In genomic region chr22:30036656-30037055, GRCh38 we compare ENCODE assay signal across 25 cellular contexts. TPM values are rescaled to one million over a fixed set of nuclear protein-coding genes. Genes with fewer than 3 reads are reported as not detected.
DNase-seq lines count a peak whose midpoint lies in the region; ATAC-seq, FAIRE-seq and TF ChIP-seq lines count a peak whose summit lies in the region.
"Had no signal": no experiment of that assay in that cellular context is flagged by ENCODE, and none has a peak within 500 bp of the region (broad histone marks: within the 10 kb centered on the region; RNA-seq: fewer than 3 reads in every experiment).

No MANE protein-coding gene starts in this region.

- H3K4me1 Mint-ChIP-seq in astrocyte (ENCODE audit: low read depth, unreplicated experiment): peaks cover 24% of the 10 kb centered on the region

- H3K4me2 ChIP-seq in astrocyte (ENCODE audit: low read length): no peak overlapping the region
- H3K4me2 ChIP-seq in HepG2 (ENCODE audit: low read depth, low read length): no peak overlapping the region

- no peaks in the 10 kb centered on the region for H3K27me3 ChIP-seq in A673 (replicated peaks; ENCODE audit: insufficient read depth, low read depth, low read length, poor library complexity)
- no peaks in the 10 kb centered on the region for H3K27me3 ChIP-seq in astrocyte (ENCODE audit: insufficient read depth, low read length)
- H3K27me3 ChIP-seq in HepG2 (ENCODE audit: control insufficient read depth in 1 of 2, insufficient read depth in 2 of 2, low read length in 2 of 2): peaks cover 0 to 9% of the 10 kb centered on the region in 2 experiments; a peak in 2 of 5 replicates
- H3K27me3 ChIP-seq: body of pancreas, heart left ventricle, neutrophil, right atrium auricular region had no signal

- in situ Hi-C loops in HepG2 (cut with HindIII; ENCODE audit: extremely low pct_ligation_motif_present, low pct_unique_long_range_greater_than_20kb): no loop called here

- H3K4me3 Mint-ChIP-seq in astrocyte (ENCODE audit: unreplicated experiment): no peak overlapping the region
- H3K4me3 Mint-ChIP-seq: activated T-cell treated with anti-CD3 and anti-CD28 coated beads, Interleukin-2, amount 50 U/mL, for 24 hours; CD4-positive, CD25-positive, alpha-beta regulatory T cell; stimulated activated naive CD8-positive, alpha-beta T cell treated with anti-CD3 and anti-CD28 coated beads, Interleukin-15, Interleukin-2, amounts not matched to agents 100 ng/mL and 50 ng/mL, for 24 hours had no signal

- TF ChIP-seq RAD21 in HepG2 (CRISPR knock-in tag; IDR thresholded peaks at IDR 0.05): no peak

- no CpG with 5 or more reads among the region's 2 CpGs for WGBS in HepG2 (ENCODE audit: low lambda C conversion rate)

- no peak for TF ChIP-seq POLR2A in HepG2 (IDR thresholded peaks at IDR 0.05; ENCODE audit: insufficient read depth in 1 of 2, low read depth in 2 of 2, low read length in 2 of 2)

- intact Hi-C loops in A673 (cut with micrococcal nuclease; ENCODE audit: unreplicated experiment): no loop called here
- intact Hi-C loops in HepG2 (cut with micrococcal nuclease; ENCODE audit: unreplicated experiment): no loop called here
- intact Hi-C loops in Right ventricle myocardium superior (cut with DNase I): no loop called here

- POLR2A ChIA-PET in A673 (lab: Charles Lee; ENCODE audit: low non-redundant PET) (no interaction called here), HEK293 (lab: Yijun Ruan, JAX) (interaction anchor here (0.6 kb wide), 1 partner anchor 263 kb away, joined by 4 read pairs; no protein-coding TSS in a partner anchor), HepG2 (lab: Yijun Ruan, JAX) (no interaction called here)

- FAIRE-seq in astrocyte (lab: Jason Lieb, UNC) (no peak), HepG2 (lab: Jason Lieb, UNC) (no peak)
- FAIRE-seq: A204.1, islet of Langerhans, TTC549 had no signal

- BruUV-seq in A673 (replicated peaks; lab: Mats Ljungman, UMichigan) (no TSS peak), HepG2 (replicated peaks; lab: Mats Ljungman, UMichigan) (no TSS peak)

- ATAC-seq in HepG2 (peak; percentile 32), Right ventricle myocardium superior (ENCODE audit: poor library complexity) (no peak), HG03520 (IDR thresholded peaks at IDR 0.05; ENCODE audit: unreplicated experiment) (no peak), GM19324 (IDR thresholded peaks at IDR 0.05; ENCODE audit: low FRiP score, unreplicated experiment) (no peak)
- ATAC-seq: activated naive CD4-positive, alpha-beta T cell treated with anti-CD3 and anti-CD28 coated beads, Interleukin-2, amount 50 U/mL, for 72 hours; body of pancreas; heart left ventricle; Panc1 had no signal

- H3K9ac ChIP-seq in astrocyte (ENCODE audit: low read length) (no peak overlapping the region), HepG2 (ENCODE audit: insufficient read depth, low read depth, low read length) (no peak overlapping the region)

- DNase-seq in A673 (ENCODE audit: low spot score) (peak; percentile 50), astrocyte (ENCODE audit: low read depth) (no peak), HepG2 (ENCODE audit: low spot score) (peak; percentile 23), Right ventricle myocardium superior (no peak), SIG-M5 treated with dmso at 0.1 percent for 504 hours (lab: John Stamatoyannopoulos, UW; ENCODE audit: unreplicated experiment) (no peak)
- DNase-seq: activated T-cell treated with anti-CD3 and anti-CD28 coated beads, Interleukin-2, amount 50 U/mL, for 24 hours; body of pancreas; CD4-positive, CD25-positive, alpha-beta regulatory T cell; dermis blood vessel endothelial cell; heart left ventricle; midbrain; NCI-H1048 had no signal

- no peak overlapping the region for H2AFZ ChIP-seq in astrocyte (ENCODE audit: low read depth, low read length)
- no peak overlapping the region for H2AFZ ChIP-seq in HepG2 (ENCODE audit: low read length)

- H3K79me2 ChIP-seq in astrocyte (ENCODE audit: insufficient read depth, low read length): no peaks in the 10 kb centered on the region
- no peaks in the 10 kb centered on the region for H3K79me2 ChIP-seq in HepG2 (ENCODE audit: insufficient read depth, low read length)

- CTCF ChIA-PET in A673 (lab: Charles Lee) (no interaction called here), HEK293 (lab: Yijun Ruan, JAX) (interaction anchor here (1.0 kb wide), 1 partner anchor 31 kb away, joined by 6 read pairs; no protein-coding TSS in a partner anchor), HepG2 (lab: Yijun Ruan, JAX; ENCODE audit: low intra/inter-chr PET ratio, low total read pairs) (no interaction called here)

- H3K27ac ChIP-seq in A673 (ENCODE audit: low read depth, low read length, poor library complexity, severe bottlenecking) (no peak overlapping the region), HEK293 (ENCODE audit: extremely low read depth, low read depth, low read length) (no peak overlapping the region), astrocyte (ENCODE audit: low read depth, low read length) (no peak overlapping the region), HepG2 (ENCODE audit: extremely low read length, insufficient read depth, low read length) (no peak overlapping the region)
- H3K27ac ChIP-seq: body of pancreas, heart left ventricle, neutrophil, right atrium auricular region had no signal

- H3K4me1 ChIP-seq in A673 (ENCODE audit: insufficient read depth, low read length, poor library complexity, severe bottlenecking): no peaks in the 10 kb centered on the region
- no peaks in the 10 kb centered on the region; the same call in 1 of the 2 replicates for H3K4me1 ChIP-seq in HEK293 (ENCODE audit: control insufficient read depth, insufficient read depth, low read length)
- H3K4me1 ChIP-seq in astrocyte (ENCODE audit: insufficient read depth, low read length): peaks cover 13% of the 10 kb centered on the region
- H3K4me1 ChIP-seq in HepG2 (ENCODE audit: insufficient read depth, low read length): no peaks in the 10 kb centered on the region
- H3K4me1 ChIP-seq: right atrium auricular region had no signal

- no peak for TF ChIP-seq EP300 in HepG2 (IDR thresholded peaks at IDR 0.05; ENCODE audit: low read depth in 2 of 2, low read length in 2 of 2)
- no peak for TF ChIP-seq EP300 in HepG2 (CRISPR knock-in tag; IDR thresholded peaks at IDR 0.05; ENCODE audit: borderline replicate concordance)

- TF ChIP-seq CTCF in A673 (conservative IDR thresholded peaks at IDR 0.05; ENCODE audit: low read depth, low read length): no peak
- no peak for TF ChIP-seq CTCF in HEK293 (tag by site-specific recombination; IDR thresholded peaks at IDR 0.05)
- TF ChIP-seq CTCF in astrocyte (IDR thresholded peaks at IDR 0.05; ENCODE audit: insufficient read depth, low read depth, low read length): no peak
- no peak for TF ChIP-seq CTCF in HepG2 (CRISPR knock-in tag; IDR thresholded peaks at IDR 0.05)

- H3K9me3 Mint-ChIP-seq in astrocyte (ENCODE audit: unreplicated experiment): no peaks in the 10 kb centered on the region
- H3K9me3 Mint-ChIP-seq: activated naive CD4-positive, alpha-beta T cell treated with anti-CD3 and anti-CD28 coated beads, Interleukin-2, amount 50 U/mL, for 72 hours; activated T-cell treated with anti-CD3 and anti-CD28 coated beads, Interleukin-2, amount 50 U/mL, for 24 hours; CD4-positive, CD25-positive, alpha-beta regulatory T cell; stimulated activated naive CD8-positive, alpha-beta T cell treated with anti-CD3 and anti-CD28 coated beads, Interleukin-15, Interleukin-2, amounts not matched to agents 100 ng/mL and 50 ng/mL, for 24 hours had no signal

- H4K20me1 ChIP-seq in astrocyte (ENCODE audit: insufficient read depth, low read length): no peaks in the 10 kb centered on the region
- no peaks in the 10 kb centered on the region for H4K20me1 ChIP-seq in HepG2 (ENCODE audit: insufficient read depth, low read length)

- H3K9me3 ChIP-seq in A673 (ENCODE audit: low read depth, low read length, poor library complexity, severe bottlenecking) (no peaks in the 10 kb centered on the region), HEK293 (ENCODE audit: control insufficient read depth, insufficient read depth, low read depth, low read length) (no peaks in the 10 kb centered on the region), astrocyte (ENCODE audit: insufficient read depth, low read depth, low read length) (no peaks in the 10 kb centered on the region), HepG2 (ENCODE audit: low read length) (no peaks in the 10 kb centered on the region)
- H3K9me3 ChIP-seq: body of pancreas, heart left ventricle, neutrophil, right atrium auricular region had no signal

- H3K36me3 Mint-ChIP-seq in astrocyte (ENCODE audit: low read depth, unreplicated experiment): peaks cover 7% of the 10 kb centered on the region
- H3K36me3 Mint-ChIP-seq: activated naive CD4-positive, alpha-beta T cell treated with anti-CD3 and anti-CD28 coated beads, Interleukin-2, amount 50 U/mL, for 72 hours; CD4-positive, CD25-positive, alpha-beta regulatory T cell had no signal

- H3K4me3 ChIP-seq in A673 (ENCODE audit: low read depth, low read length, poor library complexity, severe bottlenecking) (no peak overlapping the region), HEK293 (ENCODE audit: low read depth, low read length) (no peak overlapping the region), astrocyte (ENCODE audit: insufficient read depth, low read depth, low read length) (no peak overlapping the region), HepG2 (replicated peaks in 1 of 3; ENCODE audit: insufficient read depth in 1 of 3, low read depth in 2 of 3, low read length in 3 of 3) (no peak overlapping the region)
- H3K4me3 ChIP-seq: body of pancreas, heart left ventricle, right atrium auricular region had no signal

- H3K27me3 Mint-ChIP-seq in astrocyte (ENCODE audit: low read depth, unreplicated experiment): no peaks in the 10 kb centered on the region
- H3K27me3 Mint-ChIP-seq: CD4-positive, CD25-positive, alpha-beta regulatory T cell; stimulated activated naive CD8-positive, alpha-beta T cell treated with anti-CD3 and anti-CD28 coated beads, Interleukin-15, Interleukin-2, amounts not matched to agents 100 ng/mL and 50 ng/mL, for 24 hours had no signal

- H3K36me3 ChIP-seq in A673 (ENCODE audit: insufficient read depth, low read length, poor library complexity, severe bottlenecking) (no peaks in the 10 kb centered on the region), HEK293 (ENCODE audit: control insufficient read depth in 2 of 2, insufficient read depth in 1 of 2, low read length in 2 of 2) (no peaks in the 10 kb centered on the region), astrocyte (ENCODE audit: insufficient read depth, low read length) (no peaks in the 10 kb centered on the region), HepG2 (replicated peaks in 1 of 2; ENCODE audit: control insufficient read depth in 1 of 2, insufficient read depth in 2 of 2, low read length in 2 of 2) (no peaks in the 10 kb centered on the region)
- H3K36me3 ChIP-seq: right atrium auricular region had no signal

- H3K27ac Mint-ChIP-seq in astrocyte (ENCODE audit: unreplicated experiment): peak overlapping the region; percentile 26
- H3K27ac Mint-ChIP-seq: activated T-cell treated with anti-CD3 and anti-CD28 coated beads, Interleukin-2, amount 50 U/mL, for 24 hours; stimulated activated naive CD8-positive, alpha-beta T cell treated with anti-CD3 and anti-CD28 coated beads, Interleukin-15, Interleukin-2, amounts not matched to agents 100 ng/mL and 50 ng/mL, for 24 hours had no signal

RNA-seq across cellular contexts. Expression of gene HORMAD2, which starts 43.6 kb away (rescaled TPM):
- total RNA-seq in A673 (2021): not detected in 2 replicates
- total RNA-seq in astrocyte: not detected in 2 replicates
- total RNA-seq in HepG2 (2016; rRNA removed; fragmentation: Illumina TruSeq; extraction: Trizol): not detected in 2 replicates
- total RNA-seq in HepG2 (2016; cell fraction: cytosol; rRNA removed; fragmentation: Illumina TruSeq; extraction: Trizol; ENCODE audit: low read depth): not detected in 2 replicates
- not detected in 2 replicates for total RNA-seq in HepG2 (2016; cell fraction: insoluble cytoplasmic fraction; rRNA removed; fragmentation: Illumina TruSeq; extraction: Trizol)
- total RNA-seq in HepG2 (2016; cell fraction: membrane; rRNA removed; fragmentation: Illumina TruSeq; extraction: Trizol): not detected in 2 replicates
- total RNA-seq in HepG2 (2016; cell fraction: nucleus; rRNA removed; fragmentation: Illumina TruSeq; extraction: Trizol): not detected in 2 replicates
- not detected in 2 replicates for polyA plus RNA-seq in HepG2 (2011; rRNA removed)
- polyA plus RNA-seq in HepG2 (2011; cell fraction: cytosol; rRNA removed): not detected in 2 replicates
- polyA plus RNA-seq in HepG2 (2011; cell fraction: nucleus; rRNA removed): not detected in 2 replicates
- not detected in 2 replicates for polyA plus RNA-seq in HepG2 (2012)
- not detected in 2 replicates for polyA plus RNA-seq in HepG2 (2016; cell fraction: cytosol; fragmentation: Illumina TruSeq; extraction: Trizol; ENCODE audit: low read depth)
- polyA plus RNA-seq in HepG2 (2016; cell fraction: insoluble cytoplasmic fraction; fragmentation: Illumina TruSeq; extraction: Trizol; ENCODE audit: low read depth): not detected in 2 replicates
- not detected in 2 replicates for polyA plus RNA-seq in HepG2 (2016; cell fraction: membrane; fragmentation: Illumina TruSeq; extraction: Trizol; ENCODE audit: low read depth)
- not detected in 2 replicates for polyA plus RNA-seq in HepG2 (2016; cell fraction: nucleus; fragmentation: Illumina TruSeq; extraction: Trizol; ENCODE audit: insufficient read depth, low read depth)
- not detected in 2 replicates for polyA minus RNA-seq in HepG2 (2011; rRNA and poly(A)+ RNA removed; ENCODE audit: low replicate concordance)
- not detected in 2 replicates for polyA minus RNA-seq in HepG2 (2011; cell fraction: cytosol; rRNA and poly(A)+ RNA removed)
- not detected in 2 replicates for polyA minus RNA-seq in HepG2 (2011; cell fraction: nucleus; rRNA and poly(A)+ RNA removed)
- not detected for total RNA-seq in Right ventricle myocardium superior
- total RNA-seq: body of pancreas; CD4-positive, CD25-positive, alpha-beta regulatory T cell; dermis blood vessel endothelial cell; heart left ventricle; right atrium auricular region; urinary bladder had no signal
- polyA plus RNA-seq: CD4-positive, CD25-positive, alpha-beta regulatory T cell; esophagus; heart left ventricle had no signal

Comparison
In these comparisons a context has a peak if more than half of its experiments do, and no peak if none do; other contexts are left out.
1. DNase-seq: peak in A673 (single experiment) and HepG2 (single experiment); none in astrocyte (single experiment), Right ventricle myocardium superior (single experiment) and SIG-M5 treated with dmso at 0.1 percent for 504 hours (single experiment).